17 cellular contexts compared by ENCODE assay signal in the genomic region with DNA sequence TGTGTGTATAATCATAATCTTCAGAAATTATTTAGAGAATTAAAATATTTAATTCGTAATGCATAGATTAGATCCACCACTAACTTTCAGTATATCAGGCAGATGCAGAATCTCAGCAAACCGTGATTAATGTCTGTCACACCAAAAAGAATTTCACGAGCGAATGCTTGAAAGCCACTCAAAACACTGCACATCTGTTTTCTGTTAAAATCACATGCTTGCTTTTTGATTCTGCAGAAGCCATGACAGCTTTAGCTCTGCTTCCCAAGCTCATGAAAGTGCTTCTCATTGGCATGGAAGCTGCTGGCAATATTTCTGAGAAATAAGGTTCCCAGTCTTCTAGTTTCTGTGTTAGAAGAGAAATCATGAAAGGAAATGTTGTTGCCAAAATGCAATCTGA.
DNase-seq lines count a peak whose midpoint lies in the region; ATAC-seq and TF ChIP-seq lines count a peak whose summit lies in the region.
"Had no signal": no experiment of that assay in that cellular context is flagged by ENCODE, and none has a peak within 500 bp of the region (broad histone marks: within the 10 kb centered on the region; RNA-seq: fewer than 3 reads in every experiment).

No MANE protein-coding gene starts in this region.

- H3K27me3 ChIP-seq in BJ (ENCODE audit: control insufficient read depth, insufficient read depth, low read length) (no peaks in the 10 kb centered on the region), adipocyte (replicated peaks; ENCODE audit: control insufficient read depth, insufficient read depth, low read length) (no peaks in the 10 kb centered on the region), Karpas-422 (ENCODE audit: low read length) (no peaks in the 10 kb centered on the region)

- POLR2A ChIA-PET in BJ (lab: Charles Lee) = no interaction called here

- H3K9ac ChIP-seq in adipocyte (ENCODE audit: low read length) (no peak overlapping the region), Karpas-422 (ENCODE audit: low read length) (no peak overlapping the region)

- CTCF ChIA-PET in BJ (lab: Yijun Ruan, JAX) = interaction anchor here (1.0 kb wide), 1 partner anchor 127 kb away, joined by 3 read pairs; no protein-coding TSS in a partner anchor

- no peaks in the 10 kb centered on the region for H3K9me3 ChIP-seq in adipocyte (ENCODE audit: control insufficient read depth, low read length)
- peaks cover 4% of the 10 kb centered on the region; the same call in 1 of the 2 replicates for H3K9me3 ChIP-seq in Karpas-422 (ENCODE audit: low read length)
- H3K9me3 ChIP-seq: A549 had no signal

- no peak overlapping the region for H2AFZ ChIP-seq in Karpas-422 (ENCODE audit: low read length)

- ATAC-seq in HG02973 (IDR thresholded peaks at IDR 0.05; ENCODE audit: unreplicated experiment) (no peak), left colon (no peak)
- ATAC-seq: A549, Panc1, Right ventricle myocardium inferior had no signal

- DNase-seq in BJ (ENCODE audit: low read depth) (peak; percentile 17), NCI-H1694 treated with DMSO at 0.1 percent for 48 hours (lab: John Stamatoyannopoulos, UW) (peak; percentile 52), adipocyte (ENCODE audit: low read depth) (peak; percentile 60), foreskin melanocyte (peak; percentile 10), Karpas-422 (no peak), left colon (no peak)
- DNase-seq: AML-193; CD4-positive, alpha-beta T cell; H7; MM.1S; NCI-H1105 treated with DMSO at 0.1 percent for 48 hours; NCI-H2029; NCI-H526 had no signal

- no peak overlapping the region for H3K4me2 ChIP-seq in Karpas-422 (ENCODE audit: low read depth, low read length, poor library complexity, severe bottlenecking)
- H3K4me2 ChIP-seq: A549 had no signal

- no peaks in the 10 kb centered on the region for H3K79me2 ChIP-seq in Karpas-422 (ENCODE audit: low read length)

- no peak for TF ChIP-seq CTCF in BJ (IDR thresholded peaks at IDR 0.05; ENCODE audit: insufficient read depth, low read depth, low read length)

- no peaks in the 10 kb centered on the region for H3K9me2 ChIP-seq in Karpas-422 (replicated peaks; ENCODE audit: insufficient read depth, low read length)

- H4K20me1 ChIP-seq in Karpas-422 (ENCODE audit: insufficient read depth, low read depth, low read length) = no peaks in the 10 kb centered on the region

- no peaks in the 10 kb centered on the region for H3K36me3 ChIP-seq in BJ (ENCODE audit: control insufficient read depth, insufficient read depth, low read length)
- no peaks in the 10 kb centered on the region for H3K36me3 ChIP-seq in adipocyte (ENCODE audit: control insufficient read depth, insufficient read depth, low read length, severe bottlenecking)
- no peaks in the 10 kb centered on the region for H3K36me3 ChIP-seq in Karpas-422 (ENCODE audit: insufficient read depth, low read length)

- intact Hi-C loops in left colon (cut with DNase I, micrococcal nuclease) = no loop called here

- H3K4me3 ChIP-seq in BJ (ENCODE audit: low read depth, low read length) (no peak overlapping the region), adipocyte (ENCODE audit: low read length) (no peak overlapping the region), Karpas-422 (ENCODE audit: low read length) (no peak overlapping the region)
- H3K4me3 ChIP-seq: A549 had no signal

- no peak overlapping the region for H3K27ac ChIP-seq in Karpas-422 (ENCODE audit: low read length)
- H3K27ac ChIP-seq: A549 had no signal

- H3K4me1 ChIP-seq in adipocyte (ENCODE audit: control insufficient read depth, insufficient read depth, low read length) (no peaks in the 10 kb centered on the region), Karpas-422 (ENCODE audit: low read length) (no peaks in the 10 kb centered on the region)
- H3K4me1 ChIP-seq: A549 had no signal

Comparison
In these comparisons a context has a peak if more than half of its experiments do, and no peak if none do; other contexts are left out.
1. DNase-seq: peak in BJ (single experiment), NCI-H1694 treated with DMSO at 0.1 percent for 48 hours (single experiment), adipocyte (single experiment) and foreskin melanocyte (single experiment); none in Karpas-422 (single experiment) and left colon (0 of 2).